In the genomic region with DNA sequence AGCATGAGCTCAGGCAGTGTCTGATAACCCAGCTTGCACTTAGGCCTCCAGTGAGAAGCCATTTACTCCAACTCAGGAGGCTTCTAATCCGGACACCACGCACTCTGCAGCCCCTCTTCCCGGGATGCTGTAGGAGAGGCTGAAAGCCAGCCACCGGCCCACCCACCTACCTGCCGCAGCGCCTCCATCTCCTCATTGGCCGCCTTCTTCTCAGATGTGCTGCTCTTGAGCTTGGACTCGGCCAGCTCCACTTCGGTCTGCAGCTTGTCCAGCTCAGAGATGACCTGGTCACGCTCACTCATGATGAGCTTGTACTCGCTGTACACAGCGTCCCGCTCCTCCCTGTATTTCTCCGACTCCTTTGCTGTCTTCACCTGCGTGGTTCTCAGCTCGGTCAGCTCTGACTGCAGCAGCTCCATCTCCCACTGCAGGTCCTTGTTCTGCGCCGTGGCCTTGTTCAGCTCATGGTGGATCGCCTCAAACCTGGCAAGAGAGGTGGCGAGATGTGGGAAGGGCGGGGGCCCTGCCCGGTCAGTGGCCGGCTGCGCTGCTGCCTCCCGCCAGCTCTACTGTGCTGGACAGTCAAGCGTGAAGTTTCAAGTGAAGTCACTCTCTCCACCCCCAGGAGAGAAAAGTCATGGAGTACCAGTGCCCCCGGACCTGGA, we compare ENCODE assay signal across 18 cellular contexts.
A peak's percentile ranks its signal among the peaks of the same experiment; 100 is the strongest.
DNase-seq lines count a peak whose midpoint lies in the region; ATAC-seq, FAIRE-seq and TF ChIP-seq lines count a peak whose summit lies in the region.
"Had no signal": no experiment of that assay in that cellular context is flagged by ENCODE, and none has a peak within 500 bp of the region (broad histone marks: within the 10 kb centered on the region; RNA-seq: fewer than 3 reads in every experiment).

No MANE protein-coding gene starts in this region.

- H3K9ac ChIP-seq in kidney (ENCODE audit: low read length in 2 of 2): no peak overlapping the region
- H3K9ac ChIP-seq: BLaER1 treated with 17β-estradiol and CSF1 and Interleukin-3, amounts not matched to agents 10 nM and 100 nM had no signal

- POLR2A ChIA-PET in CD8-positive, alpha-beta memory T cell (lab: Charles Lee): no interaction called here
- POLR2A ChIA-PET in RWPE1 (lab: Yijun Ruan, JAX; ENCODE audit: low non-redundant PET): no interaction called here

- H3K4me1 Mint-ChIP-seq in CD8-positive, alpha-beta memory T cell: peaks cover 8 to 11% (median 11%) of the 10 kb centered on the region in 3 donors
- peaks cover 13% of the 10 kb centered on the region for H3K4me1 Mint-ChIP-seq in progenitor cell of endocrine pancreas (ENCODE audit: low read depth)

- H3K4me3 Mint-ChIP-seq in CD8-positive, alpha-beta memory T cell: no peak overlapping the region
- no peak overlapping the region for H3K4me3 Mint-ChIP-seq in progenitor cell of endocrine pancreas (ENCODE audit: low read depth)

- ATAC-seq in GM18502 (IDR thresholded peaks at IDR 0.05; ENCODE audit: poor library complexity, unreplicated experiment) (no peak), GM21367 (IDR thresholded peaks at IDR 0.05; ENCODE audit: unreplicated experiment) (no peak)
- ATAC-seq: Panc1, Right ventricle myocardium inferior had no signal

- intact Hi-C loops in kidney (cut with DNase I): no loop called here

- H3K9me3 ChIP-seq in CD8-positive, alpha-beta memory T cell (ENCODE audit: low read length): no peaks in the 10 kb centered on the region
- H3K9me3 ChIP-seq in kidney (ENCODE audit: control insufficient read depth in 1 of 2, low read length in 2 of 2): no peaks in the 10 kb centered on the region
- H3K9me3 ChIP-seq: BLaER1 treated with 17β-estradiol and CSF1 and Interleukin-3, amounts not matched to agents 10 nM and 100 nM; HAP-1 had no signal

- FAIRE-seq in kidney (lab: Jason Lieb, UNC): no peak
- FAIRE-seq: G401.6 had no signal

- no peaks in the 10 kb centered on the region for H3K9me3 Mint-ChIP-seq in CD8-positive, alpha-beta memory T cell
- no peaks in the 10 kb centered on the region for H3K9me3 Mint-ChIP-seq in progenitor cell of endocrine pancreas (ENCODE audit: low read depth)

- H3K27me3 Mint-ChIP-seq in CD8-positive, alpha-beta memory T cell: no peaks in the 10 kb centered on the region
- H3K27me3 Mint-ChIP-seq in progenitor cell of endocrine pancreas: no peaks in the 10 kb centered on the region

- TF ChIP-seq CTCF in RWPE1 (conservative IDR thresholded peaks at IDR 0.05; ENCODE audit: low read depth): no peak
- TF ChIP-seq CTCF in kidney (IDR thresholded peaks at IDR 0.05; ENCODE audit: borderline replicate concordance, extremely low read depth, insufficient read depth): no peak
- TF ChIP-seq CTCF in progenitor cell of endocrine pancreas (IDR thresholded peaks at IDR 0.05; ENCODE audit: unreplicated experiment): no peak

- no peak overlapping the region for H3K4me3 ChIP-seq in CD8-positive, alpha-beta memory T cell (ENCODE audit: low read length)
- no peak overlapping the region for H3K4me3 ChIP-seq in kidney (ENCODE audit: low read length in 2 of 2)
- H3K4me3 ChIP-seq: BLaER1 treated with 17β-estradiol and CSF1 and Interleukin-3, amounts not matched to agents 10 nM and 100 nM; HAP-1 had no signal

- no peak overlapping the region for H3K27ac ChIP-seq in CD8-positive, alpha-beta memory T cell (ENCODE audit: low read depth, low read length)
- peak overlapping the region; percentile 25; the same call in 1 of the 2 replicates for H3K27ac ChIP-seq in RWPE1
- no peak overlapping the region for H3K27ac ChIP-seq in kidney (ENCODE audit: low read depth in 2 of 2, low read length in 2 of 2)
- H3K27ac ChIP-seq in substantia nigra (ENCODE audit: low read depth, low read length, poor library complexity, severe bottlenecking): no peak overlapping the region
- H3K27ac ChIP-seq: BLaER1 treated with 17β-estradiol and CSF1 and Interleukin-3, amounts not matched to agents 10 nM and 100 nM had no signal

- no peak for DNase-seq in CD8-positive, alpha-beta memory T cell
- no peak for DNase-seq in RWPE1 (ENCODE audit: low spot score)
- peak; percentile 65 for DNase-seq in kidney
- no peak for DNase-seq in progenitor cell of endocrine pancreas (ENCODE audit: low spot score, unreplicated experiment)
- DNase-seq in substantia nigra (lab: John Stamatoyannopoulos, UW): no peak
- no peak for DNase-seq in NCI-H1436 (lab: John Stamatoyannopoulos, UW)
- DNase-seq: MM.1S, NCI-H1092, NCI-H2081 treated with DMSO at 0.1 percent for 48 hours, NCI-H446 treated with DMSO at 0.1 percent for 48 hours, NCI-H69 had no signal

- no peaks in the 10 kb centered on the region for H3K36me3 ChIP-seq in CD8-positive, alpha-beta memory T cell (ENCODE audit: insufficient read depth, low read length)
- peaks cover 3 to 28% of the 10 kb centered on the region in 2 donors for H3K36me3 ChIP-seq in kidney (ENCODE audit: control insufficient read depth in 1 of 2, insufficient read depth in 2 of 2, low read length in 2 of 2)

- H3K27ac Mint-ChIP-seq in CD8-positive, alpha-beta memory T cell: peak overlapping the region in 5 of 8 donors; percentile 17 to 98 (median 80)
- H3K27ac Mint-ChIP-seq in progenitor cell of endocrine pancreas: peak overlapping the region; percentile 16

- CTCF ChIA-PET in CD8-positive, alpha-beta memory T cell (lab: Charles Lee): no interaction called here
- CTCF ChIA-PET in RWPE1 (lab: Yijun Ruan, JAX): no interaction called here

- peaks cover 9% of the 10 kb centered on the region for H3K4me1 ChIP-seq in CD8-positive, alpha-beta memory T cell (ENCODE audit: insufficient read depth, low read length)
- peaks cover 9 to 10% of the 10 kb centered on the region in 2 donors for H3K4me1 ChIP-seq in kidney (ENCODE audit: control insufficient read depth in 1 of 2, insufficient read depth in 1 of 2, low read depth in 1 of 2, low read length in 2 of 2)

- no peaks in the 10 kb centered on the region for H3K27me3 ChIP-seq in CD8-positive, alpha-beta memory T cell (ENCODE audit: insufficient read depth, low read length, poor library complexity, severe bottlenecking)
- H3K27me3 ChIP-seq: BLaER1 treated with 17β-estradiol and CSF1 and Interleukin-3, amounts not matched to agents 10 nM and 100 nM had no signal

- no peaks in the 10 kb centered on the region for H3K36me3 Mint-ChIP-seq in CD8-positive, alpha-beta memory T cell
- H3K36me3 Mint-ChIP-seq in progenitor cell of endocrine pancreas (ENCODE audit: insufficient read depth): peaks cover 18% of the 10 kb centered on the region
